Comparison of ENCODE assay signal across 19 cellular contexts in genomic region chr22:31126128-31126868, GRCh38. TPM values are rescaled to one million over a fixed set of nuclear protein-coding genes. Genes with fewer than 3 reads are reported as not detected.
A peak's percentile ranks its signal among the peaks of the same experiment; 100 is the strongest.
DNase-seq lines count a peak whose midpoint lies in the region; ATAC-seq, FAIRE-seq and TF ChIP-seq lines count a peak whose summit lies in the region.
"Had no signal": no experiment of that assay in that cellular context is flagged by ENCODE, and none has a peak within 500 bp of the region (broad histone marks: within the 10 kb centered on the region; RNA-seq: fewer than 3 reads in every experiment).

No MANE protein-coding gene starts in this region.

- no peak for TF ChIP-seq POLR2A in Peyer's patch (IDR thresholded peaks at IDR 0.05)

- no peaks in the 10 kb centered on the region for H3K36me3 ChIP-seq in H7 (replicated peaks; ENCODE audit: control insufficient read depth, insufficient read depth, low read length)
- peaks cover 0 to 2% of the 10 kb centered on the region in 2 donors for H3K36me3 ChIP-seq in kidney (ENCODE audit: control insufficient read depth in 1 of 2, insufficient read depth in 2 of 2, low read length in 2 of 2)
- peaks cover 0 to 14% (median 0%) of the 10 kb centered on the region in 3 donors for H3K36me3 ChIP-seq in Peyer's patch

- H3K9me3 ChIP-seq in kidney (ENCODE audit: control insufficient read depth in 1 of 2, low read length in 2 of 2), result no peaks in the 10 kb centered on the region
- no peaks in the 10 kb centered on the region for H3K9me3 ChIP-seq in Peyer's patch

- ATAC-seq in HG02610 (IDR thresholded peaks at IDR 0.05; ENCODE audit: unreplicated experiment) (no peak), GM18873 (IDR thresholded peaks at IDR 0.05; ENCODE audit: low FRiP score, unreplicated experiment) (no peak)
- ATAC-seq: HCT116, Right ventricle myocardium inferior, T-cell had no signal

- FAIRE-seq in kidney (lab: Jason Lieb, UNC), result no peak
- FAIRE-seq: D721Med had no signal

- H3K4me1 ChIP-seq in kidney (ENCODE audit: control insufficient read depth in 1 of 2, insufficient read depth in 1 of 2, low read depth in 1 of 2, low read length in 2 of 2), result peaks cover 0 to 15% of the 10 kb centered on the region in 2 donors
- peaks cover 0 to 13% (median 3%) of the 10 kb centered on the region in 4 donors for H3K4me1 ChIP-seq in Peyer's patch

- H3K9ac ChIP-seq in kidney (ENCODE audit: low read length in 2 of 2), result peak overlapping the region in 1 of 2 donors; percentile 46

- H3K4me3 ChIP-seq in H7 (ENCODE audit: insufficient read depth, low read depth, low read length) (no peak overlapping the region), kidney (ENCODE audit: low read length in 2 of 2) (no peak overlapping the region), Peyer's patch (no peak overlapping the region)
- H3K4me3 ChIP-seq: SK-N-MC had no signal

- H3K27ac ChIP-seq in kidney (ENCODE audit: low read depth in 2 of 2, low read length in 2 of 2) (peak overlapping the region; percentile 43 to 81), Peyer's patch (no peak overlapping the region)
- H3K27ac ChIP-seq: SK-N-MC had no signal

- H3K27me3 ChIP-seq in H7 (ENCODE audit: control insufficient read depth, insufficient read depth, low read length) (no peaks in the 10 kb centered on the region), Peyer's patch (no peaks in the 10 kb centered on the region)

- TF ChIP-seq CTCF in kidney (IDR thresholded peaks at IDR 0.05; ENCODE audit: borderline replicate concordance, extremely low read depth, insufficient read depth) (no peak), Peyer's patch (IDR thresholded peaks at IDR 0.05) (no peak)

- peak; percentile 9 for DNase-seq in 8988T
- peak; percentile 64 for DNase-seq in H7
- peak; percentile 54 for DNase-seq in NCI-H510A (lab: John Stamatoyannopoulos, UW)
- no peak for DNase-seq in kidney
- DNase-seq in Peyer's patch, result no peak
- no peak for DNase-seq in stimulated activated CD4-positive, alpha-beta T cell treated with anti-CD3 and anti-CD28 coated beads, Interleukin-15, amount 100 ng/mL, for 24 hours
- DNase-seq: CD4-positive, alpha-beta memory T cell; KG1; NCI-H1092 treated with DMSO at 0.1 percent for 48 hours; NCI-H187 treated with DMSO at 0.1 percent for 48 hours; NCI-H526; T-cell had no signal

- intact Hi-C loops in kidney (cut with DNase I), result no loop called here

RNA-seq across cellular contexts. Expression of gene INPP5J, which starts 3.5 kb away (rescaled TPM):
- total RNA-seq in H7 (2014; rRNA removed; shearing (Covaris generic)), result 10.6 and 11.9 TPM in 2 replicates
- total RNA-seq in kidney (6.2 TPM), Peyer's patch (100 to 1,000 TPM in 3 of 4 donors, 10 to 100 TPM in 1; 18.2 to 203 (median 156) TPM)
- 44.7 TPM for polyA plus RNA-seq in kidney (ENCODE audit: insufficient read depth, low read depth, low replicate concordance)
- polyA plus RNA-seq: CD4-positive, alpha-beta memory T cell had no signal

RNA-seq across cellular contexts. Expression of gene PLA2G3, which starts 14.0 kb away (rescaled TPM):
- total RNA-seq in H7 (2014; rRNA removed; shearing (Covaris generic)), result 13.6 and 19.3 TPM in 2 replicates
- total RNA-seq in kidney (not detected), Peyer's patch (not detected)
- polyA plus RNA-seq in kidney (ENCODE audit: insufficient read depth, low read depth, low replicate concordance), result 1.2 TPM
- total RNA-seq: CD4-positive, alpha-beta memory T cell; MCF 10A; Right ventricle myocardium inferior; T-cell had no signal
- polyA plus RNA-seq: CD4-positive, alpha-beta memory T cell had no signal

RNA-seq across cellular contexts. Expression of gene SELENOM, which starts 18.9 kb away (rescaled TPM):
- 14.6 and 22.4 TPM in 2 replicates for total RNA-seq in H7 (2014; rRNA removed; shearing (Covaris generic))
- total RNA-seq in kidney (154 TPM), Peyer's patch (10 to 100 TPM; 31.4 to 89.1 (median 43.7) TPM)
- polyA plus RNA-seq in kidney (ENCODE audit: insufficient read depth, low read depth, low replicate concordance), result 291 TPM

RNA-seq across cellular contexts. Expression of gene RNF185, which starts 33.7 kb away (rescaled TPM):
- 23.1 and 24.2 TPM in 2 replicates for total RNA-seq in H7 (2014; rRNA removed; shearing (Covaris generic))
- 36.7 TPM for total RNA-seq in kidney
- 50.8 TPM for polyA plus RNA-seq in kidney (ENCODE audit: insufficient read depth, low read depth, low replicate concordance)
- 10 to 100 TPM; 34.7 to 45.9 (median 41.7) TPM for total RNA-seq in Peyer's patch

RNA-seq across cellular contexts. Expression of gene SMTN, which starts 45.2 kb away (rescaled TPM):
- total RNA-seq in H7 (2014; rRNA removed; shearing (Covaris generic)), result 10.7 and 21.0 TPM in 2 replicates
- total RNA-seq in kidney (67.7 TPM), Peyer's patch (100 to 1,000 TPM in 1 of 4 donors, 10 to 100 TPM in 3; 23.1 to 124 (median 75.9) TPM)
- polyA plus RNA-seq in kidney (ENCODE audit: insufficient read depth, low read depth, low replicate concordance), result 64.4 TPM

Comparison
In these comparisons a context has a peak if more than half of its experiments do, and no peak if none do; other contexts are left out.
1. DNase-seq: peak in 8988T (single experiment), H7 (single experiment) and NCI-H510A (single experiment); none in kidney (single experiment), Peyer's patch (0 of 3) and stimulated activated CD4-positive, alpha-beta T cell treated with anti-CD3 and anti-CD28 coated beads, Interleukin-15, amount 100 ng/mL, for 24 hours (single experiment).
2. H3K27ac ChIP-seq: peak in kidney (2 of 2); none in Peyer's patch (0 of 4).
3. RNA of gene PLA2G3, which starts 14.0 kb away (total RNA-seq): 13.6 to 19.3 TPM in H7; not detected in kidney (single experiment) and not detected in Peyer's patch; every median in the first group is over 10 times any median in the second.